In genomic region chr17:42997390-42997983, GRCh38 we compare ENCODE assay signal across 8 cellular contexts. TPM values are rescaled to one million over a fixed set of nuclear protein-coding genes. Genes with fewer than 3 reads are reported as not detected.
A peak's percentile ranks its signal among the peaks of the same experiment; 100 is the strongest.
DNase-seq lines count a peak whose midpoint lies in the region; ATAC-seq lines count a peak whose summit lies in the region.

No MANE protein-coding gene starts in this region.

- intact Hi-C loops in left ventricle myocardium superior (cut with micrococcal nuclease), result no loop called here

- ATAC-seq in T-cell (replicated peaks in 1 of 4) (no peak), left ventricle myocardium superior (peak; percentile 0), GM19452 (IDR thresholded peaks at IDR 0.05; ENCODE audit: unreplicated experiment) (no peak), GM21786 (IDR thresholded peaks at IDR 0.05; ENCODE audit: unreplicated experiment) (no peak)
- ATAC-seq in stimulated activated memory B cell treated with anti-CD40 and anti-IgM and Interleukin-4, amounts not matched to agents 10 μg/mL and 1 μg/mL and 100 μg/mL, for 72 hours, result no peak

- peaks cover 24 to 30% (median 26%) of the 10 kb centered on the region in 3 donors for H3K4me1 Mint-ChIP-seq in T-cell
- peaks cover 34% of the 10 kb centered on the region for H3K4me1 Mint-ChIP-seq in stimulated activated memory B cell treated with anti-CD40 and anti-IgM and Interleukin-4, amounts not matched to agents 10 μg/mL and 1 μg/mL and 100 μg/mL, for 72 hours

- CTCF ChIA-PET in T-cell (lab: Charles Lee), result interaction anchor here (0.5 to 2.9 kb wide), 16 partner anchors 9 to 486 kb away, joined by 3 to 18 read pairs (median 7); partner anchors contain the start of genes AARSD1 (in 1 of the 2), BECN1 (in 1 of the 2), DHX8 (in 1 of the 2) and IFI35 (in 1 of the 2)

- H3K9me3 Mint-ChIP-seq in T-cell, result no peaks in the 10 kb centered on the region
- H3K9me3 Mint-ChIP-seq in stimulated activated memory B cell treated with anti-CD40 and anti-IgM and Interleukin-4, amounts not matched to agents 10 μg/mL and 1 μg/mL and 100 μg/mL, for 72 hours, result no peaks in the 10 kb centered on the region

- H3K27me3 Mint-ChIP-seq in T-cell, result no peaks in the 10 kb centered on the region
- no peaks in the 10 kb centered on the region for H3K27me3 Mint-ChIP-seq in stimulated activated memory B cell treated with anti-CD40 and anti-IgM and Interleukin-4, amounts not matched to agents 10 μg/mL and 1 μg/mL and 100 μg/mL, for 72 hours

- H3K27ac Mint-ChIP-seq in T-cell, result peak overlapping the region; percentile 88 to 98
- H3K27ac Mint-ChIP-seq in stimulated activated memory B cell treated with anti-CD40 and anti-IgM and Interleukin-4, amounts not matched to agents 10 μg/mL and 1 μg/mL and 100 μg/mL, for 72 hours, result peak overlapping the region; percentile 94

- DNase-seq in NCI-H510A treated with DMSO at 0.1 percent for 48 hours (lab: John Stamatoyannopoulos, UW) (peak; percentile 64), NCI-H510A (lab: John Stamatoyannopoulos, UW) (no peak), T-cell (no peak), left ventricle myocardium superior (no peak), middle frontal gyrus (ENCODE audit: extremely low spot score, low spot score) (no peak)

- POLR2A ChIA-PET in T-cell (lab: Charles Lee), result interaction anchor here in 1 of 2 donors (0.6 to 2.7 kb wide), 12 partner anchors 9 to 391 kb away, joined by 3 to 14 read pairs (median 4); partner anchors contain the start of genes BRCA1, IFI35, NBR1 and RND2

- peak overlapping the region; percentile 90 to 97 (median 92) for H3K4me3 Mint-ChIP-seq in T-cell
- H3K4me3 Mint-ChIP-seq in stimulated activated memory B cell treated with anti-CD40 and anti-IgM and Interleukin-4, amounts not matched to agents 10 μg/mL and 1 μg/mL and 100 μg/mL, for 72 hours, result peak overlapping the region; percentile 87

- peaks cover 22% of the 10 kb centered on the region for H3K36me3 Mint-ChIP-seq in T-cell
- peaks cover 42% of the 10 kb centered on the region for H3K36me3 Mint-ChIP-seq in stimulated activated memory B cell treated with anti-CD40 and anti-IgM and Interleukin-4, amounts not matched to agents 10 μg/mL and 1 μg/mL and 100 μg/mL, for 72 hours

RNA-seq across cellular contexts. Expression of gene RPL27, which starts 0.7 kb away (rescaled TPM):
- total RNA-seq in T-cell (1,000 to 10,000 TPM; 1,254 to 1,790 (median 1,710) TPM), left ventricle myocardium superior (694 TPM)

RNA-seq across cellular contexts. Expression of gene IFI35, which starts 9.1 kb away (rescaled TPM):
- total RNA-seq in T-cell (10 to 100 TPM; 27.0 to 44.6 (median 34.1) TPM), left ventricle myocardium superior (13.2 TPM)

RNA-seq across cellular contexts. Expression of gene RUNDC1, which starts 17.1 kb away (rescaled TPM):
- total RNA-seq in T-cell, result 10 to 100 TPM; 11.5 to 24.0 (median 23.7) TPM
- 12.7 TPM for total RNA-seq in left ventricle myocardium superior

RNA-seq across cellular contexts. Expression of gene PTGES3L, which starts 17.6 kb away (rescaled TPM):
- total RNA-seq in T-cell, result under 1 TPM in 3 of 5 donors, not detected in 2; 0.25 to 0.44 (median 0.41) TPM
- total RNA-seq in left ventricle myocardium superior, result 50.7 TPM

RNA-seq across cellular contexts. Expression of gene VAT1, which starts 24.7 kb away (rescaled TPM):
- total RNA-seq in T-cell (10 to 100 TPM; 26.4 to 62.6 (median 48.5) TPM), left ventricle myocardium superior (77.0 TPM)
